ENCODE assay signal across 25 cellular contexts in genomic region chr6:1117530-1118286, GRCh38.
"Had no signal": no experiment of that assay in that cellular context is flagged by ENCODE, and none has a peak within 500 bp of the region (broad histone marks: within the 10 kb centered on the region; RNA-seq: fewer than 3 reads in every experiment).

No MANE protein-coding gene starts in this region.

- H3K4me1 ChIP-seq: pancreas, prostate gland, sigmoid colon, uterus had no signal

- H3K9me3 Mint-ChIP-seq: mesothelial cell of epicardium; natural killer cell; stimulated activated memory B cell treated with anti-CD40 and anti-IgM and Interleukin-4, amounts not matched to agents 10 μg/mL and 1 μg/mL and 100 μg/mL, for 72 hours; stimulated activated naive CD8-positive, alpha-beta T cell treated with anti-CD3 and anti-CD28 coated beads, Interleukin-15, amount 100 ng/mL, for 72 hours had no signal

- H3K4me1 Mint-ChIP-seq: naive B cell; natural killer cell; stimulated activated memory B cell treated with anti-CD40 and anti-IgM and Interleukin-4, amounts not matched to agents 10 μg/mL and 1 μg/mL and 100 μg/mL, for 72 hours; stimulated activated naive CD8-positive, alpha-beta T cell treated with anti-CD3 and anti-CD28 coated beads, Interleukin-15, amount 100 ng/mL, for 72 hours had no signal

- H3K4me3 Mint-ChIP-seq: mesothelial cell of epicardium; naive B cell; natural killer cell; stimulated activated memory B cell treated with anti-CD40 and anti-IgM and Interleukin-4, amounts not matched to agents 10 μg/mL and 1 μg/mL and 100 μg/mL, for 72 hours; stimulated activated naive CD8-positive, alpha-beta T cell treated with anti-CD3 and anti-CD28 coated beads, Interleukin-15, amount 100 ng/mL, for 72 hours; type B pancreatic cell had no signal

- H3K36me3 Mint-ChIP-seq: mesothelial cell of epicardium; naive B cell; natural killer cell; stimulated activated memory B cell treated with anti-CD40 and anti-IgM and Interleukin-4, amounts not matched to agents 10 μg/mL and 1 μg/mL and 100 μg/mL, for 72 hours; type B pancreatic cell had no signal

- H3K36me3 ChIP-seq: pancreas, prostate gland, sigmoid colon, tibial nerve, uterus had no signal

- H3K27ac ChIP-seq: hepatocyte, pancreas, prostate gland, sigmoid colon, tibial nerve, uterus had no signal

- H3K27me3 ChIP-seq: hepatocyte, pancreas, sigmoid colon, tibial nerve, uterus had no signal

- DNase-seq: islet precursor cell; mesendoderm; naive B cell; natural killer cell; pancreas; posterior cingulate gyrus; retina; right cardiac atrium; sigmoid colon; stimulated activated CD4-positive, alpha-beta T cell treated with anti-CD3 and anti-CD28 coated beads, Interleukin-1b, Interleukin-23, amount 100 ng/mL, for 48 hours; stimulated activated CD4-positive, alpha-beta T cell treated with anti-CD3 and anti-CD28 coated beads, Interleukin-2, amount 100 ng/mL, for 48 hours; stimulated activated CD4-positive, alpha-beta T cell treated with anti-CD3 and anti-CD28 coated beads, Interleukin-4, amount 100 ng/mL, for 4 hours; stimulated activated CD8-positive, alpha-beta memory T cell treated with anti-CD3 and anti-CD28 coated beads, Interleukin-4, amount 100 ng/mL, for 48 hours; stimulated activated naive CD4-positive, alpha-beta T cell treated with Interleukin-2 at 50 U/mL for 16 hours; stimulated activated naive CD8-positive, alpha-beta T cell treated with anti-CD3 and anti-CD28 coated beads, Interleukin-15, amount 100 ng/mL, for 72 hours; substantia nigra; uterus had no signal

- H3K4me3 ChIP-seq: hepatocyte, lung, pancreas, prostate gland, sigmoid colon, smooth muscle cell, tibial nerve, uterus had no signal

- H3K27ac Mint-ChIP-seq: mesothelial cell of epicardium; naive B cell; natural killer cell; stimulated activated memory B cell treated with anti-CD40 and anti-IgM and Interleukin-4, amounts not matched to agents 10 μg/mL and 1 μg/mL and 100 μg/mL, for 72 hours; stimulated activated naive CD8-positive, alpha-beta T cell treated with anti-CD3 and anti-CD28 coated beads, Interleukin-15, amount 100 ng/mL, for 72 hours; type B pancreatic cell had no signal

- H3K9me3 ChIP-seq: pancreas, prostate gland, sigmoid colon, tibial nerve, uterus had no signal

- ATAC-seq: natural killer cell; pancreas; right cardiac atrium; stimulated activated memory B cell treated with anti-CD40 and anti-IgM and Interleukin-4, amounts not matched to agents 10 μg/mL and 1 μg/mL and 100 μg/mL, for 72 hours; stimulated activated naive CD8-positive, alpha-beta T cell treated with anti-CD3 and anti-CD28 coated beads, Interleukin-15, amount 100 ng/mL, for 72 hours had no signal
